In the genomic region with DNA sequence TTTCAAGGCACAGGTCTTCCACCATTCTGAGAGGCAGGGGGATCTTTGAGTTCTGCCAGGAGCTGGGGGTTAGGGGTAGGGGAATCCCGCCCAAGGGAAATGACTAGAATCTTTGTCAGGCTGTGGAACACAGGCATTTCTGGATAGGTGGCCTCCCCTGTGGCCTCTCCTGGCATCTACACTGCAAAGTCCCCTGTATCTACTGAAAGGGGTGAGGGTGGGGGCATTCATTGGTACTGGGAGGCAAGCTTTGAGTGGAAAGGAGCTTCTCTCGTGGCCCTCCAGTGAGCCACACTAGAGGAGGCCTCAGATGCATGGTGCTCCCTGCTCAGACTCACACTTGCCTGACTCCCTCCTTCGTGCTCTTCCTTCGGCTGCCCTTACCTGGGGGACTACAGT, we compare ENCODE assay signal across 23 cellular contexts. TPM values are rescaled to one million over a fixed set of nuclear protein-coding genes. Genes with fewer than 3 reads are reported as not detected.
DNase-seq lines count a peak whose midpoint lies in the region; ATAC-seq and TF ChIP-seq lines count a peak whose summit lies in the region.
"Had no signal": no experiment of that assay in that cellular context is flagged by ENCODE, and none has a peak within 500 bp of the region (broad histone marks: within the 10 kb centered on the region; RNA-seq: fewer than 3 reads in every experiment).

No MANE protein-coding gene starts in this region.

- no peak overlapping the region for H2AFZ ChIP-seq in IMR-90 (replicated peaks; ENCODE audit: low read length, poor library complexity)

- H4K5ac ChIP-seq in IMR-90 (ENCODE audit: low read depth, low read length), result peak overlapping the region; percentile 60; the same call in 1 of the 2 replicates

- H3K79me1 ChIP-seq in IMR-90 (ENCODE audit: low read depth in 1 of 2, low read length in 2 of 2), result no peaks in the 10 kb centered on the region

- POLR2A ChIA-PET in activated CD4-positive, alpha-beta T cell treated with anti-CD3 and anti-CD28 coated beads for 36 hours (lab: Charles Lee), result interaction anchor here (1.0 kb wide), 2 partner anchors 11 to 28 kb away, joined by 3 to 4 read pairs; no protein-coding TSS in a partner anchor
- POLR2A ChIA-PET in IMR-90 (lab: Charles Lee; ENCODE audit: unreplicated experiment), result interaction anchor here (0.8 kb wide), 1 partner anchor 11 kb away, joined by 5 read pairs; no protein-coding TSS in a partner anchor

- H3K4me1 ChIP-seq in IMR-90 (ENCODE audit: control insufficient read depth, insufficient read depth, low read length) (peaks cover 27% of the 10 kb centered on the region), endodermal cell (ENCODE audit: control insufficient read depth, insufficient read depth, low read length) (peaks cover 13% of the 10 kb centered on the region), gastrocnemius medialis (peaks cover 5 to 30% of the 10 kb centered on the region in 2 donors)

- H3K4me3 ChIP-seq in IMR-90 (ENCODE audit: insufficient read depth, low read depth, low read length) (no peak overlapping the region), endodermal cell (ENCODE audit: low read length) (no peak overlapping the region), gastrocnemius medialis (no peak overlapping the region)
- H3K4me3 ChIP-seq: ovary, upper lobe of left lung had no signal

- H3K9me3 ChIP-seq in IMR-90 (ENCODE audit: control insufficient read depth, insufficient read depth, low read length), result no peaks in the 10 kb centered on the region
- no peaks in the 10 kb centered on the region for H3K9me3 ChIP-seq in endodermal cell (ENCODE audit: control insufficient read depth, low read length)
- no peaks in the 10 kb centered on the region for H3K9me3 ChIP-seq in gastrocnemius medialis
- H3K9me3 ChIP-seq: ovary, upper lobe of left lung had no signal

- H3K4me2 ChIP-seq in IMR-90 (ENCODE audit: low read depth, low read length), result no peak overlapping the region

- peaks cover 9% of the 10 kb centered on the region for H3K9me1 ChIP-seq in IMR-90 (ENCODE audit: insufficient read depth, low read length)

- no peaks in the 10 kb centered on the region for H3K9me3 Mint-ChIP-seq in activated CD4-positive, alpha-beta T cell treated with anti-CD3 and anti-CD28 coated beads for 36 hours (ENCODE audit: low read depth)
- H3K9me3 Mint-ChIP-seq in activated CD4-positive, alpha-beta T cell treated with anti-CD3 and anti-CD28 coated beads, Interleukin-2, amount 10 ng/mL, durations not matched to agents 24 days and 14 days, result no peaks in the 10 kb centered on the region
- no peaks in the 10 kb centered on the region for H3K9me3 Mint-ChIP-seq in endodermal cell
- H3K9me3 Mint-ChIP-seq: naive thymus-derived CD8-positive, alpha-beta T cell had no signal

- peak overlapping the region; percentile 57; the same call in 1 of the 2 replicates for H3K14ac ChIP-seq in IMR-90 (replicated peaks; ENCODE audit: low read depth, low read length)

- no peaks in the 10 kb centered on the region for H3K36me3 ChIP-seq in IMR-90 (ENCODE audit: control insufficient read depth, insufficient read depth, low read length)
- H3K36me3 ChIP-seq in endodermal cell (ENCODE audit: control insufficient read depth, insufficient read depth, low read length), result no peaks in the 10 kb centered on the region
- H3K36me3 ChIP-seq in gastrocnemius medialis, result no peaks in the 10 kb centered on the region
- H3K36me3 ChIP-seq: ovary, upper lobe of left lung had no signal

- H3K27me3 Mint-ChIP-seq in activated CD4-positive, alpha-beta T cell treated with anti-CD3 and anti-CD28 coated beads for 36 hours, result no peaks in the 10 kb centered on the region
- H3K27me3 Mint-ChIP-seq in activated CD4-positive, alpha-beta T cell treated with anti-CD3 and anti-CD28 coated beads, Interleukin-2, amount 10 ng/mL, durations not matched to agents 24 days and 14 days, result no peaks in the 10 kb centered on the region
- H3K27me3 Mint-ChIP-seq in endodermal cell (ENCODE audit: insufficient read depth), result peaks cover 2% of the 10 kb centered on the region
- H3K27me3 Mint-ChIP-seq: B cell had no signal

- peak; percentile 51 for DNase-seq in activated CD4-positive, alpha-beta T cell treated with anti-CD3 and anti-CD28 coated beads for 36 hours
- no peak for DNase-seq in activated CD4-positive, alpha-beta T cell treated with anti-CD3 and anti-CD28 coated beads, Interleukin-2, amount 10 ng/mL, durations not matched to agents 24 days and 14 days
- no peak for DNase-seq in IMR-90
- DNase-seq in endodermal cell, result no peak
- DNase-seq in gastrocnemius medialis, result no peak
- DNase-seq in AG20443 (ENCODE audit: low spot score), result no peak
- no peak for DNase-seq in germinal center (ENCODE audit: low spot score)
- no peak for DNase-seq in activated CD8-positive, alpha-beta memory T cell treated with anti-CD3 and anti-CD28 coated beads, Interleukin-2, amount 50 U/mL, for 48 hours
- DNase-seq: 8988T; activated CD4-positive, CD25-positive, alpha-beta regulatory T cell; activated effector memory CD4-positive, alpha-beta T cell treated with Interleukin-2 at 50 U/mL for 16 hours; amniotic stem cell; COR-L47; DMS79 treated with DMSO at 0.1 percent for 48 hours; H7; left colon; naive thymus-derived CD8-positive, alpha-beta T cell; NCI-H1092; NCI-H2107; NCI-H510A treated with DMSO at 0.1 percent for 48 hours; ovary had no signal

- peak overlapping the region; percentile 60; the same call in 2 of the 3 replicates for H2BK15ac ChIP-seq in IMR-90 (ENCODE audit: low read depth, low read length)

- no peak for TF ChIP-seq RAD21 in IMR-90 (IDR thresholded peaks at IDR 0.05; ENCODE audit: low read length)

- dilution Hi-C loops in IMR-90 (cut with HindIII; ENCODE audit: low sequenced_read_pairs, unreplicated experiment), result no loop called here

- 0 out of 2 replicates have a peak, but pooled peaks cover 3% of the 10 kb centered on the region for H4K20me1 ChIP-seq in IMR-90 (ENCODE audit: insufficient read depth, low read length)

- no peaks in the 10 kb centered on the region for H3K36me3 Mint-ChIP-seq in activated CD4-positive, alpha-beta T cell treated with anti-CD3 and anti-CD28 coated beads for 36 hours (ENCODE audit: low read depth)
- H3K36me3 Mint-ChIP-seq in activated CD4-positive, alpha-beta T cell treated with anti-CD3 and anti-CD28 coated beads, Interleukin-2, amount 10 ng/mL, durations not matched to agents 24 days and 14 days (ENCODE audit: low read depth), result no peaks in the 10 kb centered on the region
- H3K36me3 Mint-ChIP-seq in endodermal cell (ENCODE audit: low read depth), result no peaks in the 10 kb centered on the region

- H3K27me3 ChIP-seq in IMR-90 (ENCODE audit: control insufficient read depth, insufficient read depth, low read length), result no peaks in the 10 kb centered on the region
- no peaks in the 10 kb centered on the region for H3K27me3 ChIP-seq in endodermal cell (ENCODE audit: control insufficient read depth, insufficient read depth, low read length, poor library complexity, severe bottlenecking)
- no peaks in the 10 kb centered on the region for H3K27me3 ChIP-seq in gastrocnemius medialis
- H3K27me3 ChIP-seq: ovary, upper lobe of left lung had no signal

- in situ Hi-C loops in IMR-90 (cut with MboI; ENCODE audit: low sequenced_read_pairs) (no loop called here), gastrocnemius medialis (cut with MboI; ENCODE audit: low sequenced_read_pairs in 4 of 4) (no loop called here)

- peak overlapping the region; percentile 85 for H2AK5ac ChIP-seq in IMR-90 (ENCODE audit: low read depth, low read length)

- BruUV-seq in IMR-90 (replicated peaks; lab: Mats Ljungman, UMichigan), result no TSS peak

- H3K56ac ChIP-seq in IMR-90 (ENCODE audit: extremely low read depth, insufficient read depth, low read length), result no peak overlapping the region

- peak overlapping the region; percentile 75; the same call in 1 of the 2 replicates for H3K23ac ChIP-seq in IMR-90 (ENCODE audit: low read depth, low read length)

- peak overlapping the region; percentile 29 for H2AK9ac ChIP-seq in IMR-90 (replicated peaks; ENCODE audit: low read depth, low read length, poor library complexity)

- intact Hi-C loops in activated CD4-positive, alpha-beta T cell treated with anti-CD3 and anti-CD28 coated beads for 36 hours (cut with DNase I, micrococcal nuclease), result no loop called here
- intact Hi-C loops in activated CD4-positive, alpha-beta T cell treated with anti-CD3 and anti-CD28 coated beads, Interleukin-2, amount 10 ng/mL, durations not matched to agents 24 days and 14 days (cut with micrococcal nuclease), result no loop called here
- intact Hi-C loops in IMR-90 (cut with micrococcal nuclease), result no loop called here
- intact Hi-C loops in gastrocnemius medialis (cut with DNase I; ENCODE audit: low total_unique reads), result no loop called here

- H3K27ac ChIP-seq in IMR-90 (ENCODE audit: insufficient read depth, low read length) (no peak overlapping the region), endodermal cell (ENCODE audit: low read depth, low read length) (no peak overlapping the region), gastrocnemius medialis (peak overlapping the region in 3 of 4 donors; percentile 39 to 80 (median 73))

- peak overlapping the region; percentile 54 for H2BK120ac ChIP-seq in IMR-90 (ENCODE audit: low read depth, low read length)

- H3K4me3 Mint-ChIP-seq in activated CD4-positive, alpha-beta T cell treated with anti-CD3 and anti-CD28 coated beads for 36 hours, result no peak overlapping the region
- no peak overlapping the region for H3K4me3 Mint-ChIP-seq in activated CD4-positive, alpha-beta T cell treated with anti-CD3 and anti-CD28 coated beads, Interleukin-2, amount 10 ng/mL, durations not matched to agents 24 days and 14 days
- no peak overlapping the region for H3K4me3 Mint-ChIP-seq in endodermal cell
- H3K4me3 Mint-ChIP-seq: B cell; naive thymus-derived CD8-positive, alpha-beta T cell had no signal

- TF ChIP-seq CTCF in IMR-90 (conservative IDR thresholded peaks at IDR 0.05; ENCODE audit: low read depth, low read length) (no peak), endodermal cell (conservative IDR thresholded peaks at IDR 0.05) (no peak), gastrocnemius medialis (IDR thresholded peaks at IDR 0.05 in 4 of 5, conservative IDR thresholded peaks at IDR 0.05 in 1 of 5) (no peak)

- H3K9ac ChIP-seq in IMR-90 (ENCODE audit: low read depth, low read length) (no peak overlapping the region), endodermal cell (ENCODE audit: extremely low read depth, low read length, poor library complexity, severe bottlenecking) (no peak overlapping the region)

- WGBS in IMR-90 (ENCODE audit: extremely low coverage in 2 of 2, insufficient read length in 1 of 2), 2 experiments, result no CpG with 5 or more reads among the region's 4 CpGs
- 91% methylated on average over 4 of the region's 4 CpGs; no CpG with 5 or more reads in 1 of the 2 experiments for WGBS in endodermal cell (ENCODE audit: insufficient coverage in 1 of 2, insufficient read length in 1 of 2), 2 experiments

- no peak for TF ChIP-seq POLR2A in IMR-90 (IDR thresholded peaks at IDR 0.05; ENCODE audit: low read depth, low read length)
- TF ChIP-seq POLR2A in gastrocnemius medialis (IDR thresholded peaks at IDR 0.05), result no peak

- peak overlapping the region; percentile 36; the same call in 1 of the 2 replicates for H3K18ac ChIP-seq in IMR-90 (ENCODE audit: low read depth, low read length)

- no peak overlapping the region for H3K27ac Mint-ChIP-seq in activated CD4-positive, alpha-beta T cell treated with anti-CD3 and anti-CD28 coated beads for 36 hours
- no peak overlapping the region for H3K27ac Mint-ChIP-seq in activated CD4-positive, alpha-beta T cell treated with anti-CD3 and anti-CD28 coated beads, Interleukin-2, amount 10 ng/mL, durations not matched to agents 24 days and 14 days
- peak overlapping the region; percentile 20 for H3K27ac Mint-ChIP-seq in endodermal cell
- H3K27ac Mint-ChIP-seq: B cell had no signal

- peak overlapping the region; percentile 7 for H4K91ac ChIP-seq in IMR-90 (ENCODE audit: insufficient read depth, low read depth, low read length)

- peak overlapping the region in 1 of 2 experiments; percentile 7; a peak in 3 of 4 replicates for H4K8ac ChIP-seq in IMR-90 (ENCODE audit: low read depth in 2 of 2, low read length in 2 of 2)

- peak; percentile 42 for ATAC-seq in activated CD4-positive, alpha-beta T cell treated with anti-CD3 and anti-CD28 coated beads for 36 hours
- ATAC-seq in IMR-90 (ENCODE audit: low read depth) (no peak), gastrocnemius medialis (no peak)
- ATAC-seq: left colon; naive thymus-derived CD8-positive, alpha-beta T cell had no signal

- peak overlapping the region; percentile 83 for H2BK5ac ChIP-seq in IMR-90 (ENCODE audit: low read depth, low read length, poor library complexity, severe bottlenecking)

- peak overlapping the region; percentile 62; the same call in 1 of the 2 replicates for H2BK20ac ChIP-seq in IMR-90 (ENCODE audit: low read depth, low read length)

- CTCF ChIA-PET in activated CD4-positive, alpha-beta T cell treated with anti-CD3 and anti-CD28 coated beads for 36 hours (lab: Charles Lee), result interaction anchor here (0.5 to 1.4 kb wide), 3 partner anchors 9 to 18 kb away, joined by 3 to 7 read pairs (median 3); no protein-coding TSS in a partner anchor
- CTCF ChIA-PET in IMR-90 (lab: Yijun Ruan, JAX), result interaction anchor here (0.6 to 0.9 kb wide), 2 partner anchors 23 to 27 kb away, joined by 3 to 4 read pairs; no protein-coding TSS in a partner anchor

- H3K4me1 Mint-ChIP-seq in activated CD4-positive, alpha-beta T cell treated with anti-CD3 and anti-CD28 coated beads for 36 hours, result peaks cover 51% of the 10 kb centered on the region
- H3K4me1 Mint-ChIP-seq in activated CD4-positive, alpha-beta T cell treated with anti-CD3 and anti-CD28 coated beads, Interleukin-2, amount 10 ng/mL, durations not matched to agents 24 days and 14 days, result peaks cover 39% of the 10 kb centered on the region
- H3K4me1 Mint-ChIP-seq in endodermal cell, result peaks cover 18% of the 10 kb centered on the region

- peak overlapping the region; percentile 66 for H3K4ac ChIP-seq in IMR-90 (ENCODE audit: low read depth, low read length)

RNA-seq across cellular contexts. Expression of a gene that starts 59.9 kb away (rescaled TPM):
- 100 to 1,000 TPM; 163 to 215 TPM for total RNA-seq in activated CD4-positive, alpha-beta T cell treated with anti-CD3 and anti-CD28 coated beads for 36 hours
- total RNA-seq in activated CD4-positive, alpha-beta T cell treated with anti-CD3 and anti-CD28 coated beads, Interleukin-2, amount 10 ng/mL, durations not matched to agents 24 days and 14 days, result 171 and 172 TPM in 2 replicates
- total RNA-seq in IMR-90 (2012; rRNA removed) (60.9 and 156 TPM in 2 replicates), endodermal cell (100 to 1,000 TPM in 1 of 2 donors, 10 to 100 TPM in 1; 97.4 to 128 TPM), gastrocnemius medialis (100 to 1,000 TPM in 1 of 4 donors, 10 to 100 TPM in 3; 34.3 to 110 (median 41.3) TPM)
- 70.4 and 83.3 TPM in 2 replicates for polyA plus RNA-seq in IMR-90 (2012; rRNA removed)
- polyA plus RNA-seq in IMR-90 (2012; cell fraction: cytosol; rRNA removed), result 20.1 and 20.2 TPM in 2 replicates
- 533 and 1,043 TPM in 2 replicates for polyA plus RNA-seq in IMR-90 (2012; cell fraction: nucleus; rRNA removed; ENCODE audit: low replicate concordance)
- polyA plus RNA-seq in endodermal cell (2013, experiment 1 of 2), result 100 TPM
- 80.9 TPM for polyA plus RNA-seq in endodermal cell (2013, experiment 2 of 2)

Comparison
In these comparisons a context has a peak if more than half of its experiments do, and no peak if none do; other contexts are left out.
1. H3K27ac ChIP-seq: peak in gastrocnemius medialis (3 of 4); none in IMR-90 (single experiment) and endodermal cell (single experiment).